23 cellular contexts compared by ENCODE assay signal in genomic region chr12:23528316-23528715, GRCh38.
"Had no signal": no experiment of that assay in that cellular context is flagged by ENCODE, and none has a peak within 500 bp of the region (broad histone marks: within the 10 kb centered on the region; RNA-seq: fewer than 3 reads in every experiment).

No MANE protein-coding gene starts in this region.

- ATAC-seq: activated T-helper 17 cell treated with anti-CD3 and anti-CD28 coated beads, Interleukin-2, amount 50 U/mL, for 72 hours; left ventricle myocardium superior; pancreas; right cardiac atrium; stimulated activated naive CD8-positive, alpha-beta T cell treated with anti-CD3 and anti-CD28 coated beads, Interleukin-15, Interleukin-2, amounts not matched to agents 100 U/mL and 50 U/mL, for 24 hours; WTC11 had no signal

- H3K27ac ChIP-seq: adrenal gland, ascending aorta, brain microvascular endothelial cell, colonic mucosa, dorsolateral prefrontal cortex, epithelial cell of prostate, pancreas, upper lobe of left lung had no signal

- H3K9me3 Mint-ChIP-seq: activated T-cell treated with anti-CD3 and anti-CD28 coated beads, Interleukin-2, amount 50 U/mL, for 24 hours had no signal

- H3K4me1 Mint-ChIP-seq: activated T-helper 17 cell treated with anti-CD3 and anti-CD28 coated beads, Interleukin-2, amount 50 U/mL, for 72 hours; nephron progenitor cell had no signal

- H3K27me3 Mint-ChIP-seq: activated naive CD8-positive, alpha-beta T cell; activated T-cell treated with anti-CD3 and anti-CD28 coated beads, Interleukin-2, amount 50 U/mL, for 24 hours; activated T-helper 17 cell treated with anti-CD3 and anti-CD28 coated beads, Interleukin-2, amount 50 U/mL, for 72 hours had no signal

- H3K4me3 ChIP-seq: adrenal gland, ascending aorta, colonic mucosa, dorsolateral prefrontal cortex, pancreas, upper lobe of left lung had no signal

- H3K36me3 ChIP-seq: adrenal gland, ascending aorta, brain microvascular endothelial cell, colonic mucosa, pancreas, upper lobe of left lung had no signal

- H3K4me3 Mint-ChIP-seq: activated naive CD8-positive, alpha-beta T cell; activated T-cell treated with anti-CD3 and anti-CD28 coated beads, Interleukin-2, amount 50 U/mL, for 24 hours; activated T-helper 17 cell treated with anti-CD3 and anti-CD28 coated beads, Interleukin-2, amount 50 U/mL, for 72 hours; nephron progenitor cell; WTC11 had no signal

- H3K27ac Mint-ChIP-seq: activated naive CD8-positive, alpha-beta T cell; activated T-cell treated with anti-CD3 and anti-CD28 coated beads, Interleukin-2, amount 50 U/mL, for 24 hours; activated T-helper 17 cell treated with anti-CD3 and anti-CD28 coated beads, Interleukin-2, amount 50 U/mL, for 72 hours; nephron progenitor cell; WTC11 had no signal

- H3K4me1 ChIP-seq: adrenal gland, colonic mucosa, pancreas, upper lobe of left lung had no signal

- DNase-seq: activated CD4-positive, alpha-beta T cell treated with anti-CD3 and anti-CD28 coated beads, Interleukin-2, amount 50 U/mL, for 4 hours; activated CD8-positive, alpha-beta memory T cell treated with anti-CD3 and anti-CD28 coated beads for 24 hours; activated CD8-positive, alpha-beta memory T cell treated with anti-CD3 and anti-CD28 coated beads, Interleukin-2, amount 50 U/mL, for 4 hours; activated naive CD4-positive, alpha-beta T cell; activated T-cell treated with anti-CD3 and anti-CD28 coated beads, Interleukin-2, amount 50 U/mL, for 24 hours; adrenal gland; brain microvascular endothelial cell; colonic mucosa; dorsolateral prefrontal cortex; left ventricle myocardium superior; nephron progenitor cell; pancreas; right cardiac atrium; stimulated activated CD4-positive, alpha-beta T cell treated with anti-CD3 and anti-CD28 coated beads, Interleukin-12 subunit alpha, Interleukin-12 subunit beta, amount 100 ng/mL, for 4 hours; stimulated activated CD4-positive, alpha-beta T cell treated with anti-CD3 and anti-CD28 coated beads, Interleukin-4, amount 100 ng/mL, for 4 hours; stimulated activated naive CD8-positive, alpha-beta T cell treated with anti-CD3 and anti-CD28 coated beads, Interleukin-15, Interleukin-2, amounts not matched to agents 100 U/mL and 50 U/mL, for 24 hours; T-helper 1 cell; upper lobe of left lung had no signal

- H3K9me3 ChIP-seq: adrenal gland, colonic mucosa, pancreas, upper lobe of left lung had no signal

- H3K27me3 ChIP-seq: adrenal gland, ascending aorta, brain microvascular endothelial cell, colonic mucosa, dorsolateral prefrontal cortex, pancreas, upper lobe of left lung had no signal

- H3K36me3 Mint-ChIP-seq: activated naive CD8-positive, alpha-beta T cell had no signal
